In genomic region chr4:184356366-184356765, GRCh38 we compare ENCODE assay signal across 19 cellular contexts.
DNase-seq lines count a peak whose midpoint lies in the region; ATAC-seq, FAIRE-seq and TF ChIP-seq lines count a peak whose summit lies in the region.
"Had no signal": no experiment of that assay in that cellular context is flagged by ENCODE, and none has a peak within 500 bp of the region (broad histone marks: within the 10 kb centered on the region; RNA-seq: fewer than 3 reads in every experiment).

No MANE protein-coding gene starts in this region.

- H3K36me3 Mint-ChIP-seq in stimulated activated naive CD8-positive, alpha-beta T cell treated with anti-CD3 and anti-CD28 coated beads, Interleukin-15, Interleukin-2, amounts not matched to agents 100 ng/mL and 50 ng/mL, for 24 hours (ENCODE audit: low read depth), result no peaks in the 10 kb centered on the region
- H3K36me3 Mint-ChIP-seq in naive B cell, result peaks cover 7 to 8% of the 10 kb centered on the region in 2 donors
- no peaks in the 10 kb centered on the region for H3K36me3 Mint-ChIP-seq in nephron progenitor cell (ENCODE audit: low read depth)

- H3K4me3 ChIP-seq in bronchial epithelial cell (ENCODE audit: low read depth, low read length), result no peak overlapping the region
- no peak overlapping the region for H3K4me3 ChIP-seq in vagina
- H3K4me3 ChIP-seq: pancreas, testis had no signal

- no peak for ATAC-seq in stimulated activated naive CD8-positive, alpha-beta T cell treated with anti-CD3 and anti-CD28 coated beads, Interleukin-15, Interleukin-2, amounts not matched to agents 100 U/mL and 50 U/mL, for 24 hours
- ATAC-seq in naive B cell (ENCODE audit: low read depth in 2 of 2) (no peak), HG02642 (IDR thresholded peaks at IDR 0.05; ENCODE audit: poor library complexity, unreplicated experiment) (no peak)
- ATAC-seq: HCT116 had no signal

- H3K36me3 ChIP-seq in bronchial epithelial cell (ENCODE audit: control insufficient read depth, insufficient read depth, low read length) (no peaks in the 10 kb centered on the region), vagina (no peaks in the 10 kb centered on the region)
- H3K36me3 ChIP-seq: pancreas had no signal

- H3K27me3 ChIP-seq in bronchial epithelial cell (ENCODE audit: control insufficient read depth, insufficient read depth, low read length), result no peaks in the 10 kb centered on the region
- H3K27me3 ChIP-seq in vagina, result no peaks in the 10 kb centered on the region
- H3K27me3 ChIP-seq: pancreas, testis had no signal

- H3K4me1 Mint-ChIP-seq in stimulated activated naive CD8-positive, alpha-beta T cell treated with anti-CD3 and anti-CD28 coated beads, Interleukin-15, Interleukin-2, amounts not matched to agents 100 ng/mL and 50 ng/mL, for 24 hours (ENCODE audit: low read depth), result peaks cover 31% of the 10 kb centered on the region
- H3K4me1 Mint-ChIP-seq in naive B cell (peaks cover 30 to 50% (median 37%) of the 10 kb centered on the region in 3 donors), nephron progenitor cell (peaks cover 11% of the 10 kb centered on the region)

- intact Hi-C loops in vagina (cut with DNase I), result no loop called here

- no peaks in the 10 kb centered on the region for H3K9me3 ChIP-seq in vagina
- H3K9me3 ChIP-seq: pancreas, testis had no signal

- H3K27ac ChIP-seq in vagina, result peak overlapping the region; percentile 21
- H3K27ac ChIP-seq: testis had no signal

- no peak for FAIRE-seq in bronchial epithelial cell (lab: Jason Lieb, UNC)
- FAIRE-seq: pancreas had no signal

- TF ChIP-seq CTCF in bronchial epithelial cell (IDR thresholded peaks at IDR 0.05; ENCODE audit: insufficient read depth, low read length, severe bottlenecking) (no peak), vagina (IDR thresholded peaks at IDR 0.05) (no peak), nephron progenitor cell (IDR thresholded peaks at IDR 0.05) (no peak)

- H3K9me3 Mint-ChIP-seq in stimulated activated naive CD8-positive, alpha-beta T cell treated with anti-CD3 and anti-CD28 coated beads, Interleukin-15, Interleukin-2, amounts not matched to agents 100 ng/mL and 50 ng/mL, for 24 hours, result no peaks in the 10 kb centered on the region
- H3K9me3 Mint-ChIP-seq in naive B cell (peaks cover 0 to 9% (median 5%) of the 10 kb centered on the region in 7 donors), nephron progenitor cell (no peaks in the 10 kb centered on the region)
- H3K9me3 Mint-ChIP-seq: central memory CD8-positive, alpha-beta T cell had no signal

- peaks cover 21% of the 10 kb centered on the region for H3K4me1 ChIP-seq in vagina
- H3K4me1 ChIP-seq: testis had no signal

- no peak overlapping the region for H3K4me3 Mint-ChIP-seq in stimulated activated naive CD8-positive, alpha-beta T cell treated with anti-CD3 and anti-CD28 coated beads, Interleukin-15, Interleukin-2, amounts not matched to agents 100 ng/mL and 50 ng/mL, for 24 hours
- H3K4me3 Mint-ChIP-seq in naive B cell (peak overlapping the region in 1 of 8 donors; percentile 21), nephron progenitor cell (no peak overlapping the region)
- H3K4me3 Mint-ChIP-seq: CD4-positive, CD25-positive, alpha-beta regulatory T cell; central memory CD8-positive, alpha-beta T cell; T-helper 2 cell treated with Interferon-gamma antibody and Interleukin-4, amounts not matched to agents 5 μg/mL and 100 μg/mL, for 36 hours had no signal

- DNase-seq in stimulated activated naive CD8-positive, alpha-beta T cell treated with anti-CD3 and anti-CD28 coated beads, Interleukin-15, Interleukin-2, amounts not matched to agents 100 U/mL and 50 U/mL, for 24 hours, result no peak
- DNase-seq in bronchial epithelial cell (ENCODE audit: low read depth), result peak; percentile 42
- DNase-seq in naive B cell, result no peak
- no peak for DNase-seq in vagina (ENCODE audit: extremely low spot score in 2 of 2)
- DNase-seq in nephron progenitor cell, result no peak
- no peak for DNase-seq in activated CD8-positive, alpha-beta memory T cell treated with anti-CD3 and anti-CD28 coated beads, Interleukin-2, amount 50 U/mL, for 48 hours
- DNase-seq: activated CD4-positive, alpha-beta T cell treated with anti-CD3 and anti-CD28 coated beads, Interleukin-2, amount 50 U/mL, for 4 hours; activated naive CD4-positive, alpha-beta T cell treated with Interleukin-2 at 50 U/mL for 16 hours; anterior cingulate cortex; CD4-positive, CD25-positive, alpha-beta regulatory T cell; foreskin fibroblast; NCI-H2171 treated with DMSO at 0.1 percent for 48 hours; pancreas; testis had no signal

- H3K27ac Mint-ChIP-seq in stimulated activated naive CD8-positive, alpha-beta T cell treated with anti-CD3 and anti-CD28 coated beads, Interleukin-15, Interleukin-2, amounts not matched to agents 100 ng/mL and 50 ng/mL, for 24 hours, result peak overlapping the region; percentile 41
- H3K27ac Mint-ChIP-seq in naive B cell (peak overlapping the region in 5 of 6 donors; percentile 29 to 76 (median 54)), nephron progenitor cell (no peak overlapping the region)
- H3K27ac Mint-ChIP-seq: T-helper 2 cell treated with Interferon-gamma antibody and Interleukin-4, amounts not matched to agents 5 μg/mL and 100 μg/mL, for 36 hours had no signal

- H3K27me3 Mint-ChIP-seq in stimulated activated naive CD8-positive, alpha-beta T cell treated with anti-CD3 and anti-CD28 coated beads, Interleukin-15, Interleukin-2, amounts not matched to agents 100 ng/mL and 50 ng/mL, for 24 hours, result no peaks in the 10 kb centered on the region
- H3K27me3 Mint-ChIP-seq in naive B cell (no peaks in the 10 kb centered on the region), nephron progenitor cell (ENCODE audit: low read depth, poor library complexity) (peaks cover 3% of the 10 kb centered on the region)
- H3K27me3 Mint-ChIP-seq: CD4-positive, CD25-positive, alpha-beta regulatory T cell; central memory CD8-positive, alpha-beta T cell had no signal

- TF ChIP-seq POLR2A in vagina (IDR thresholded peaks at IDR 0.05), result no peak
